12 cellular contexts compared by ENCODE assay signal in the genomic region with DNA sequence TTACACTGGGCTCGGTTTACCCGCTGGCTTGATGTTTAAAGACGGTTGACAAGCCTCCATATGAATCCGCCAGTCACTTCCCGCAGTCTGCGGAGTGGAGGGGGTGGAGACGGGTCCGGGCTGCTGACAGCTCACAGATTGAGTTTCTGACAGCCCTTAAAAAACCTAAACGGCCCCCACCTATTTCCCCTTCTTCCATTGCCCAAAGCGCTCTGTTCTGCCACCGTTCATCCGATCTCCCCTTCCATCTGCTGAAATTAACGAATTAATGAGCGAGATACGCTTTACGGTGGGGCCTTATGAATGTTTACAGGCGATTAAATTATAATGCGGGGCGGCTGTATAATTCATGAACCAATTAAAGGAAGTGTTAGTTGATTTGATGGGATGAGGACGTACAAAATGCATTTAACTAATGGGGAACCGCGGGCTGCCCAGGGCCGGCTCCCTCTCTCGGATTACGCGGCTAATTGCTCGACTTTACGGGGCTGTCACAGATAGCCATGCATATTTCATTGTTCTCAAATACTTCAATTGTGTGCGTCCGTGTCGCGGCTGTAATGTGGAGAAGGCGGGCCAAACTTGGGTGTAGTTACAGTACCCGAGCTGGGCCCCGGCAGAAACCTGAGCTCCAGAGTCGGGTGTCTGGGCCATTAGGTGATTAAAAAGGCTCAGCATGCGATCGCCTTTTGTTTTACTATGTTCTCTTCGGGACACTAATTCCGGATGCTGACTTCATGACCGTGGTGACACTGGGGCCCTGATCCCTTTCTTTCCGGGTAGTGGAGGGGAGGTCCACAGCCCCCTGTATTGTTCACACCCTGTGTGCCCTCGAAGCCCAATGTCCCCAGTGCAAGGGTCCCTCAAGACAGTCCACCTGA.
DNase-seq lines count a peak whose midpoint lies in the region; ATAC-seq and TF ChIP-seq lines count a peak whose summit lies in the region.
"Had no signal": no experiment of that assay in that cellular context is flagged by ENCODE, and none has a peak within 500 bp of the region (broad histone marks: within the 10 kb centered on the region; RNA-seq: fewer than 3 reads in every experiment).

No MANE protein-coding gene starts in this region.

- H2AK5ac ChIP-seq in H9 (ENCODE audit: insufficient read length, low read length): no peak overlapping the region

- peaks cover 44 to 45% of the 10 kb centered on the region in 2 experiments for H3K4me1 Mint-ChIP-seq in H9
- H3K4me1 Mint-ChIP-seq in nephron: peaks cover 43% of the 10 kb centered on the region

- peak overlapping the region; percentile 50 to 77 for H3K4me3 Mint-ChIP-seq in H9
- peak overlapping the region; percentile 75 to 79 (median 76) for H3K4me3 Mint-ChIP-seq in nephron
- H3K4me3 Mint-ChIP-seq: activated T-cell treated with anti-CD3 and anti-CD28 coated beads, Interleukin-2, amount 50 U/mL, for 4 hours; T-helper 2 cell treated with Interferon-gamma antibody and Interleukin-4, amounts not matched to agents 5 μg/mL and 100 μg/mL, for 36 hours had no signal

- no peak overlapping the region for H2BK20ac ChIP-seq in H9 (ENCODE audit: low read depth, low read length, poor library complexity, severe bottlenecking)

- ATAC-seq in HG03025 (IDR thresholded peaks at IDR 0.05; ENCODE audit: low FRiP score, unreplicated experiment): no peak
- ATAC-seq in HG02885 (IDR thresholded peaks at IDR 0.05; ENCODE audit: poor library complexity, unreplicated experiment): no peak
- ATAC-seq: activated T-cell treated with anti-CD3 and anti-CD28 coated beads, Interleukin-2, amount 50 U/mL, for 4 hours; stimulated activated naive CD8-positive, alpha-beta T cell treated with anti-CD3 and anti-CD28 coated beads, Interleukin-15, Interleukin-2, amounts not matched to agents 100 U/mL and 50 U/mL, for 24 hours had no signal

- H4K8ac ChIP-seq in H9 (replicated peaks; ENCODE audit: insufficient read length, low read depth, low read length): no peak overlapping the region

- peaks cover 2% of the 10 kb centered on the region for H4K20me1 ChIP-seq in H9 (ENCODE audit: control insufficient read depth, insufficient read depth, insufficient read length)

- no peaks in the 10 kb centered on the region for H3K79me2 ChIP-seq in H9 (ENCODE audit: insufficient read depth, low read length)

- H3K27me3 ChIP-seq in H9 (ENCODE audit: insufficient read depth, low read length): peaks cover 11% of the 10 kb centered on the region; the same call in 1 of the 2 replicates

- H3K14ac ChIP-seq in H9 (ENCODE audit: insufficient read depth, low read length): no peak overlapping the region

- peaks cover 10% of the 10 kb centered on the region for H3K4me1 ChIP-seq in H9 (ENCODE audit: insufficient read depth, low read length)

- H4K91ac ChIP-seq in H9 (ENCODE audit: insufficient read length, low read depth, low read length): no peak overlapping the region

- H3K27ac ChIP-seq in H9 (ENCODE audit: insufficient read length, low read depth, low read length): no peak overlapping the region

- no peak overlapping the region for H3K4me3 ChIP-seq in fibroblast of pulmonary artery (replicated peaks; ENCODE audit: low read depth, low read length)

- H3K23me2 ChIP-seq in H9 (ENCODE audit: insufficient read length, low read depth, low read length, poor library complexity, severe bottlenecking): peaks cover 4% of the 10 kb centered on the region

- no peak overlapping the region for H2BK120ac ChIP-seq in H9 (ENCODE audit: low read depth, low read length, poor library complexity, severe bottlenecking)

- no peak overlapping the region for H2BK12ac ChIP-seq in H9 (ENCODE audit: insufficient read length, low read depth, low read length)

- WGBS in H9 (ENCODE audit: extremely low coverage, insufficient read length, low lambda C conversion rate): no CpG with 5 or more reads among the region's 43 CpGs

- H3K23ac ChIP-seq in H9 (ENCODE audit: insufficient read length, low read depth, low read length): no peak overlapping the region

- H3K27me3 Mint-ChIP-seq in H9 (ENCODE audit: low read depth): peaks cover 93% of the 10 kb centered on the region
- H3K27me3 Mint-ChIP-seq in nephron (ENCODE audit: low read depth): peaks cover 67% of the 10 kb centered on the region

- no peak overlapping the region for H4K5ac ChIP-seq in H9 (ENCODE audit: insufficient read length, low read depth, low read length)

- no peaks in the 10 kb centered on the region; a peak in 2 of 5 replicates for H3K9me3 Mint-ChIP-seq in H9
- no peaks in the 10 kb centered on the region for H3K9me3 Mint-ChIP-seq in nephron
- H3K9me3 Mint-ChIP-seq: activated T-cell treated with anti-CD3 and anti-CD28 coated beads, Interleukin-2, amount 50 U/mL, for 4 hours; T-helper 2 cell treated with Interferon-gamma antibody and Interleukin-4, amounts not matched to agents 5 μg/mL and 100 μg/mL, for 36 hours had no signal

- H3K9me3 ChIP-seq in H9 (ENCODE audit: control insufficient read depth, low read depth, low read length): no peaks in the 10 kb centered on the region

- H3K36me3 Mint-ChIP-seq in H9 (ENCODE audit: insufficient read depth in 1 of 3, low read depth in 3 of 3) (no peaks in the 10 kb centered on the region), nephron (ENCODE audit: low read depth) (no peaks in the 10 kb centered on the region)

- H3K4ac ChIP-seq in H9 (ENCODE audit: low read depth, low read length): no peak overlapping the region

- H3K56ac ChIP-seq in H9 (ENCODE audit: insufficient read length, low read depth, low read length): no peak overlapping the region

- H3K79me1 ChIP-seq in H9 (ENCODE audit: insufficient read depth, low read depth, low read length, poor library complexity, severe bottlenecking): no peaks in the 10 kb centered on the region

- no peak overlapping the region for H2BK15ac ChIP-seq in H9 (ENCODE audit: low read depth, low read length)

- H3T11ph ChIP-seq in H9 (ENCODE audit: low read length): no peak overlapping the region

- no peak overlapping the region for H2BK5ac ChIP-seq in H9 (ENCODE audit: insufficient read length, low read length)

- H2AFZ ChIP-seq in H9 (ENCODE audit: low read length): no peak overlapping the region

- peak overlapping the region; percentile 45 for H3K4me2 ChIP-seq in H9 (ENCODE audit: insufficient read depth, insufficient read length, low read length)

- H3K27ac Mint-ChIP-seq in H9: no peak overlapping the region
- peak overlapping the region; percentile 12 to 45 (median 21) for H3K27ac Mint-ChIP-seq in nephron
- H3K27ac Mint-ChIP-seq: T-helper 2 cell treated with Interferon-gamma antibody and Interleukin-4, amounts not matched to agents 5 μg/mL and 100 μg/mL, for 36 hours had no signal

- peak; percentile 63 for DNase-seq in H9
- peak; percentile 85 for DNase-seq in NCI-H2171 treated with DMSO at 0.1 percent for 48 hours (lab: John Stamatoyannopoulos, UW)
- DNase-seq in fibroblast of pulmonary artery (ENCODE audit: low read depth): peak; percentile 3
- DNase-seq in NCI-H774 (lab: John Stamatoyannopoulos, UW): no peak
- DNase-seq: activated T-cell treated with anti-CD3 and anti-CD28 coated beads, Interleukin-2, amount 50 U/mL, for 4 hours; DMS53; NK-92 treated with Interleukin-12 subunit alpha and Interleukin-12 subunit beta, amount 100 ng/mL, for 24 hours; stimulated activated naive CD8-positive, alpha-beta T cell treated with anti-CD3 and anti-CD28 coated beads, Interleukin-15, Interleukin-2, amounts not matched to agents 100 U/mL and 50 U/mL, for 24 hours had no signal

- no peak overlapping the region for H3K9ac ChIP-seq in H9 (ENCODE audit: extremely low read depth, insufficient read length, low read length)

- H3K18ac ChIP-seq in H9 (ENCODE audit: insufficient read length, low read depth, low read length): no peak overlapping the region

- TF ChIP-seq CTCF in H9 (conservative IDR thresholded peaks at IDR 0.05) (no peak), fibroblast of pulmonary artery (IDR thresholded peaks at IDR 0.05; ENCODE audit: low read length, missing control alignments) (no peak), nephron (IDR thresholded peaks at IDR 0.05; ENCODE audit: unreplicated experiment in 3 of 3) (no peak)

Comparison
In these comparisons a context has a peak if more than half of its experiments do, and no peak if none do; other contexts are left out.
1. H3K27ac Mint-ChIP-seq: peak in nephron (3 of 3); none in H9 (0 of 3).